In genomic region chr2:108982259-108982679, GRCh38 we compare ENCODE assay signal across 1 cellular context.
A peak's percentile ranks its signal among the peaks of the same experiment; 100 is the strongest.
TF ChIP-seq lines count a peak whose summit lies in the region.

No MANE protein-coding gene starts in this region.

TF ChIP-seq in HepG2, 621 proteins besides CTCF, POLR2A, EP300 and RAD21 (continued from another document and continues in another):
- TF ChIP-seq, protein P1, sequence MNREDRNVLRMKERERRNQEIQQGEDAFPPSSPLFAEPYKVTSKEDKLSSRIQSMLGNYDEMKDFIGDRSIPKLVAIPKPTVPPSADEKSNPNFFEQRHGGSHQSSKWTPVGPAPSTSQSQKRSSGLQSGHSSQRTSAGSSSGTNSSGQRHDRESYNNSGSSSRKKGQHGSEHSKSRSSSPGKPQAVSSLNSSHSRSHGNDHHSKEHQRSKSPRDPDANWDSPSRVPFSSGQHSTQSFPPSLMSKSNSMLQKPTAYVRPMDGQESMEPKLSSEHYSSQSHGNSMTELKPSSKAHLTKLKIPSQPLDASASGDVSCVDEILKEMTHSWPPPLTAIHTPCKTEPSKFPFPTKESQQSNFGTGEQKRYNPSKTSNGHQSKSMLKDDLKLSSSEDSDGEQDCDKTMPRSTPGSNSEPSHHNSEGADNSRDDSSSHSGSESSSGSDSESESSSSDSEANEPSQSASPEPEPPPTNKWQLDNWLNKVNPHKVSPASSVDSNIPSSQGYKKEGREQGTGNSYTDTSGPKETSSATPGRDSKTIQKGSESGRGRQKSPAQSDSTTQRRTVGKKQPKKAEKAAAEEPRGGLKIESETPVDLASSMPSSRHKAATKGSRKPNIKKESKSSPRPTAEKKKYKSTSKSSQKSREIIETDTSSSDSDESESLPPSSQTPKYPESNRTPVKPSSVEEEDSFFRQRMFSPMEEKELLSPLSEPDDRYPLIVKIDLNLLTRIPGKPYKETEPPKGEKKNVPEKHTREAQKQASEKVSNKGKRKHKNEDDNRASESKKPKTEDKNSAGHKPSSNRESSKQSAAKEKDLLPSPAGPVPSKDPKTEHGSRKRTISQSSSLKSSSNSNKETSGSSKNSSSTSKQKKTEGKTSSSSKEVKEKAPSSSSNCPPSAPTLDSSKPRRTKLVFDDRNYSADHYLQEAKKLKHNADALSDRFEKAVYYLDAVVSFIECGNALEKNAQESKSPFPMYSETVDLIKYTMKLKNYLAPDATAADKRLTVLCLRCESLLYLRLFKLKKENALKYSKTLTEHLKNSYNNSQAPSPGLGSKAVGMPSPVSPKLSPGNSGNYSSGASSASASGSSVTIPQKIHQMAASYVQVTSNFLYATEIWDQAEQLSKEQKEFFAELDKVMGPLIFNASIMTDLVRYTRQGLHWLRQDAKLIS (CRISPR knock-in tag; IDR thresholded peaks at IDR 0.05), result no peak
- TF ChIP-seq ETV6 (CRISPR knock-in tag; conservative IDR thresholded peaks at IDR 0.05) (no peak), ZNF883 (CRISPR knock-in tag; IDR thresholded peaks at IDR 0.05; ENCODE audit: not compliant biosample characterization) (no peak), ZNF605 (CRISPR knock-in tag; IDR thresholded peaks at IDR 0.05) (0 out of 2 replicates have a peak, but pooled peaks have one; percentile 20), ZGPAT (CRISPR knock-in tag; IDR thresholded peaks at IDR 0.05) (no peak), ZFYVE20 (CRISPR knock-in tag; IDR thresholded peaks at IDR 0.05; ENCODE audit: borderline replicate concordance, low read depth) (no peak), ARID2 (CRISPR knock-in tag; IDR thresholded peaks at IDR 0.05; ENCODE audit: borderline replicate concordance) (no peak), PHF20 (CRISPR knock-in tag; IDR thresholded peaks at IDR 0.05) (no peak), ZBTB14 (CRISPR knock-in tag; IDR thresholded peaks at IDR 0.05) (no peak), NKX3-1 (CRISPR knock-in tag; IDR thresholded peaks at IDR 0.05) (no peak), ZNF3 (CRISPR knock-in tag; IDR thresholded peaks at IDR 0.05) (no peak), PRPF4 (IDR thresholded peaks at IDR 0.05; ENCODE audit: low read depth, low read length, poor library complexity, severe bottlenecking) (no peak), GMEB1 (CRISPR knock-in tag; IDR thresholded peaks at IDR 0.05; ENCODE audit: borderline replicate concordance) (no peak), NBN (conservative IDR thresholded peaks at IDR 0.05) (no peak), PBX3 (CRISPR knock-in tag; IDR thresholded peaks at IDR 0.05; ENCODE audit: borderline replicate concordance) (no peak), SP5 (CRISPR knock-in tag; IDR thresholded peaks at IDR 0.05; ENCODE audit: borderline replicate concordance, low read depth) (0 out of 2 replicates have a peak, but pooled peaks have one; percentile 54), ZBTB7B (CRISPR knock-in tag; IDR thresholded peaks at IDR 0.05) (no peak), RBM22 (optimal IDR thresholded peaks at IDR 0.05; ENCODE audit: low read length) (no peak), ASH2L (IDR thresholded peaks at IDR 0.05; ENCODE audit: insufficient read length, low read depth, low read length) (no peak), ZSCAN25 (CRISPR knock-in tag; IDR thresholded peaks at IDR 0.05) (no peak), FOXA1 (IDR thresholded peaks at IDR 0.05) (no peak), FOXA1 (CRISPR knock-in tag; IDR thresholded peaks at IDR 0.05) (peak; percentile 20; the same call in 1 of the 2 replicates), CHCHD3 (CRISPR knock-in tag; IDR thresholded peaks at IDR 0.05) (no peak), ATF7 (IDR thresholded peaks at IDR 0.05) (no peak), ATF7 (CRISPR knock-in tag; IDR thresholded peaks at IDR 0.05) (no peak)
- TF ChIP-seq, protein P2, sequence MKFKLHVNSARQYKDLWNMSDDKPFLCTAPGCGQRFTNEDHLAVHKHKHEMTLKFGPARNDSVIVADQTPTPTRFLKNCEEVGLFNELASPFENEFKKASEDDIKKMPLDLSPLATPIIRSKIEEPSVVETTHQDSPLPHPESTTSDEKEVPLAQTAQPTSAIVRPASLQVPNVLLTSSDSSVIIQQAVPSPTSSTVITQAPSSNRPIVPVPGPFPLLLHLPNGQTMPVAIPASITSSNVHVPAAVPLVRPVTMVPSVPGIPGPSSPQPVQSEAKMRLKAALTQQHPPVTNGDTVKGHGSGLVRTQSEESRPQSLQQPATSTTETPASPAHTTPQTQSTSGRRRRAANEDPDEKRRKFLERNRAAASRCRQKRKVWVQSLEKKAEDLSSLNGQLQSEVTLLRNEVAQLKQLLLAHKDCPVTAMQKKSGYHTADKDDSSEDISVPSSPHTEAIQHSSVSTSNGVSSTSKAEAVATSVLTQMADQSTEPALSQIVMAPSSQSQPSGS (CRISPR knock-in tag; IDR thresholded peaks at IDR 0.05), result 0 out of 2 replicates have a peak, but pooled peaks have one; percentile 31
- TF ChIP-seq, protein P3, sequence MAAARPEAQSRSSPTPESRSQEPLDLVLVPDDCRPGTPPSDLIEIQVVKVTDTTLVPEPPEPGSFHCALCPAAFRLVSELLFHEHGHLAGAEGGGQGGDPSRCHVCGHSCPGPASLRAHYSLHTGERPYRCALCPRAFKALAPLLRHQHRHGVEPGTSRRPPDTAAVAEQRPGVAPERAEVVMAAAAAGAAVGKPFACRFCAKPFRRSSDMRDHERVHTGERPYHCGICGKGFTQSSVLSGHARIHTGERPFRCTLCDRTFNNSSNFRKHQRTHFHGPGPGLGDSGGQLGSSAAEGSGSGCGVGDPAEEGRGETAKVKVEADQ (CRISPR knock-in tag; IDR thresholded peaks at IDR 0.05; ENCODE audit: borderline replicate concordance), result no peak
- TF ChIP-seq, protein P4, sequence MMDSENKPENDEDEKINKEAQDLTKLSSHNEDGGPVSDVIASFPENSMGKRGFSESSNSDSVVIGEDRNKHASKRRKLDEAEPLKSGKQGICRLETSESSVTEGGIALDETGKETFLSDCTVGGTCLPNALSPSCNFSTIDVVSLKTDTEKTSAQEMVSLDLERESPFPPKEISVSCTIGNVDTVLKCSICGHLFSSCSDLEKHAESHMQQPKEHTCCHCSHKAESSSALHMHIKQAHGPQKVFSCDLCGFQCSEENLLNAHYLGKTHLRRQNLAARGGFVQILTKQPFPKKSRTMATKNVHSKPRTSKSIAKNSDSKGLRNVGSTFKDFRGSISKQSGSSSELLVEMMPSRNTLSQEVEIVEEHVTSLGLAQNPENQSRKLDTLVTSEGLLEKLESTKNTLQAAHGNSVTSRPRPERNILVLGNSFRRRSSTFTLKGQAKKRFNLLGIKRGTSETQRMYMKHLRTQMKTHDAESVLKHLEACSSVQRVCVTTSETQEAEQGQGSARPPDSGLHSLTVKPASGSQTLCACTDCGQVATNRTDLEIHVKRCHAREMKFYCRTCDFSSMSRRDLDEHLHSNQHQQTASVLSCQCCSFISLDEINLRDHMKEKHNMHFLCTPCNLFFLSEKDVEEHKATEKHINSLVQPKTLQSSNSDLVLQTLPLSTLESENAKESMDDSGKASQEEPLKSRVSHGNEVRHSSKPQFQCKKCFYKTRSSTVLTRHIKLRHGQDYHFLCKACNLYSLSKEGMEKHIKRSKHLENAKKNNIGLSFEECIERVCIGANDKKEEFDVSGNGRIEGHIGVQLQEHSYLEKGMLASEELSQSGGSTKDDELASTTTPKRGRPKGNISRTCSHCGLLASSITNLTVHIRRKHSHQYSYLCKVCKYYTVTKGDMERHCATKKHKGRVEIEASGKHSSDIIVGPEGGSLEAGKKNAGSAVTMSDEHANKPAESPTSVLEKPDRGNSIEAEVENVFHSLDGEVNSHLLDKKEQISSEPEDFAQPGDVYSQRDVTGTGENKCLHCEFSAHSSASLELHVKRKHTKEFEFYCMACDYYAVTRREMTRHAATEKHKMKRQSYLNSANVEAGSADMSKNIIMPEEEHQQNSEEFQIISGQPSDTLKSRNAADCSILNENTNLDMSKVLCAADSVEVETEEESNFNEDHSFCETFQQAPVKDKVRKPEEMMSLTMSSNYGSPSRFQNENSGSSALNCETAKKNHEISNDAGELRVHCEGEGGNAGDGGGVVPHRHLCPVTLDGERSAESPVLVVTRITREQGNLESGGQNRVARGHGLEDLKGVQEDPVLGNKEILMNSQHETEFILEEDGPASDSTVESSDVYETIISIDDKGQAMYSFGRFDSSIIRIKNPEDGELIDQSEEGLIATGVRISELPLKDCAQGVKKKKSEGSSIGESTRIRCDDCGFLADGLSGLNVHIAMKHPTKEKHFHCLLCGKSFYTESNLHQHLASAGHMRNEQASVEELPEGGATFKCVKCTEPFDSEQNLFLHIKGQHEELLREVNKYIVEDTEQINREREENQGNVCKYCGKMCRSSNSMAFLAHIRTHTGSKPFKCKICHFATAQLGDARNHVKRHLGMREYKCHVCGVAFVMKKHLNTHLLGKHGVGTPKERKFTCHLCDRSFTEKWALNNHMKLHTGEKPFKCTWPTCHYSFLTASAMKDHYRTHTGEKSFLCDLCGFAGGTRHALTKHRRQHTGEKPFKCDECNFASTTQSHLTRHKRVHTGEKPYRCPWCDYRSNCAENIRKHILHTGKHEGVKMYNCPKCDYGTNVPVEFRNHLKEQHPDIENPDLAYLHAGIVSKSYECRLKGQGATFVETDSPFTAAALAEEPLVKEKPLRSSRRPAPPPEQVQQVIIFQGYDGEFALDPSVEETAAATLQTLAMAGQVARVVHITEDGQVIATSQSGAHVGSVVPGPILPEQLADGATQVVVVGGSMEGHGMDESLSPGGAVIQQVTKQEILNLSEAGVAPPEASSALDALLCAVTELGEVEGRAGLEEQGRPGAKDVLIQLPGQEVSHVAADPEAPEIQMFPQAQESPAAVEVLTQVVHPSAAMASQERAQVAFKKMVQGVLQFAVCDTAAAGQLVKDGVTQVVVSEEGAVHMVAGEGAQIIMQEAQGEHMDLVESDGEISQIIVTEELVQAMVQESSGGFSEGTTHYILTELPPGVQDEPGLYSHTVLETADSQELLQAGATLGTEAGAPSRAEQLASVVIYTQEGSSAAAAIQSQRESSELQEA (CRISPR knock-in tag; IDR thresholded peaks at IDR 0.05; ENCODE audit: not compliant biosample characterization), result no peak
- TF ChIP-seq, protein P5, sequence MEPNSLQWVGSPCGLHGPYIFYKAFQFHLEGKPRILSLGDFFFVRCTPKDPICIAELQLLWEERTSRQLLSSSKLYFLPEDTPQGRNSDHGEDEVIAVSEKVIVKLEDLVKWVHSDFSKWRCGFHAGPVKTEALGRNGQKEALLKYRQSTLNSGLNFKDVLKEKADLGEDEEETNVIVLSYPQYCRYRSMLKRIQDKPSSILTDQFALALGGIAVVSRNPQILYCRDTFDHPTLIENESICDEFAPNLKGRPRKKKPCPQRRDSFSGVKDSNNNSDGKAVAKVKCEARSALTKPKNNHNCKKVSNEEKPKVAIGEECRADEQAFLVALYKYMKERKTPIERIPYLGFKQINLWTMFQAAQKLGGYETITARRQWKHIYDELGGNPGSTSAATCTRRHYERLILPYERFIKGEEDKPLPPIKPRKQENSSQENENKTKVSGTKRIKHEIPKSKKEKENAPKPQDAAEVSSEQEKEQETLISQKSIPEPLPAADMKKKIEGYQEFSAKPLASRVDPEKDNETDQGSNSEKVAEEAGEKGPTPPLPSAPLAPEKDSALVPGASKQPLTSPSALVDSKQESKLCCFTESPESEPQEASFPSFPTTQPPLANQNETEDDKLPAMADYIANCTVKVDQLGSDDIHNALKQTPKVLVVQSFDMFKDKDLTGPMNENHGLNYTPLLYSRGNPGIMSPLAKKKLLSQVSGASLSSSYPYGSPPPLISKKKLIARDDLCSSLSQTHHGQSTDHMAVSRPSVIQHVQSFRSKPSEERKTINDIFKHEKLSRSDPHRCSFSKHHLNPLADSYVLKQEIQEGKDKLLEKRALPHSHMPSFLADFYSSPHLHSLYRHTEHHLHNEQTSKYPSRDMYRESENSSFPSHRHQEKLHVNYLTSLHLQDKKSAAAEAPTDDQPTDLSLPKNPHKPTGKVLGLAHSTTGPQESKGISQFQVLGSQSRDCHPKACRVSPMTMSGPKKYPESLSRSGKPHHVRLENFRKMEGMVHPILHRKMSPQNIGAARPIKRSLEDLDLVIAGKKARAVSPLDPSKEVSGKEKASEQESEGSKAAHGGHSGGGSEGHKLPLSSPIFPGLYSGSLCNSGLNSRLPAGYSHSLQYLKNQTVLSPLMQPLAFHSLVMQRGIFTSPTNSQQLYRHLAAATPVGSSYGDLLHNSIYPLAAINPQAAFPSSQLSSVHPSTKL (CRISPR knock-in tag; IDR thresholded peaks at IDR 0.05), result peak; percentile 66
- TF ChIP-seq, protein P6, sequence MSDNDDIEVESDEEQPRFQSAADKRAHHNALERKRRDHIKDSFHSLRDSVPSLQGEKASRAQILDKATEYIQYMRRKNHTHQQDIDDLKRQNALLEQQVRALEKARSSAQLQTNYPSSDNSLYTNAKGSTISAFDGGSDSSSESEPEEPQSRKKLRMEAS (IDR thresholded peaks at IDR 0.05), result peak; percentile 30; the same call in 1 of the 2 replicates
